In the genomic region with DNA sequence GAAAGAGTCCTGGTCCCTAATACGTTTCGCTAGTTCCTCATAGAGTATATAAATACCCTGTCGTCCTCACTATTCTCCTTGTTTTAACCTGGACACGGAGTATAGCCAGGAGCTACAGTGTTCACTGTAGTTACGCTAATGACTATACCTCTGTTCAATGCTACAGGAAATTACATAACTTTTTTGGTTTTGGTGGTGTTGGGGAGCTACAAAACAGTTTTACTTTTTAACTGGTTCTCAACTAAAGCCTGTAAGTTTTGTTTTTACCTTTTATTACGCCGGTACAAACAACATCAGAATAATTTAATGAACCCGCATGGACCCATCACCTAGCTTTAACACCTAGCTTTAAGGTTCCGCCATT, we compare ENCODE assay signal across 11 cellular contexts. TPM values are rescaled to one million over a fixed set of nuclear protein-coding genes. Genes with fewer than 3 reads are reported as not detected.
DNase-seq lines count a peak whose midpoint lies in the region; ATAC-seq and TF ChIP-seq lines count a peak whose summit lies in the region.
"Had no signal": no experiment of that assay in that cellular context is flagged by ENCODE, and none has a peak within 500 bp of the region (broad histone marks: within the 10 kb centered on the region; RNA-seq: fewer than 3 reads in every experiment).

No MANE protein-coding gene starts in this region.

- in situ Hi-C loops in GM13977 (cut with MboI; ENCODE audit: low pct_unique_long_range_greater_than_20kb, low sequenced_read_pairs, unreplicated experiment), result no loop called here

- no peak for TF ChIP-seq POLR2A in breast epithelium (IDR thresholded peaks at IDR 0.05)

- H3K36me3 Mint-ChIP-seq in MCF 10A (ENCODE audit: insufficient read depth, unreplicated experiment), result peaks cover 35% of the 10 kb centered on the region
- H3K36me3 Mint-ChIP-seq in chondrocyte (ENCODE audit: low read depth), result no peaks in the 10 kb centered on the region
- no peaks in the 10 kb centered on the region for H3K36me3 Mint-ChIP-seq in type B pancreatic cell

- H3K27me3 ChIP-seq in breast epithelium, result no peaks in the 10 kb centered on the region
- no peaks in the 10 kb centered on the region for H3K27me3 ChIP-seq in OCI-LY3 (ENCODE audit: low read depth, low read length)

- H3K4me2 ChIP-seq in OCI-LY3 (ENCODE audit: low read length), result peak overlapping the region; percentile 93

- peaks cover 0 to 9% of the 10 kb centered on the region in 2 donors for H3K4me1 ChIP-seq in breast epithelium
- peaks cover 14% of the 10 kb centered on the region for H3K4me1 ChIP-seq in OCI-LY3 (ENCODE audit: low read length)

- H3K4me1 Mint-ChIP-seq in MCF 10A (ENCODE audit: insufficient read depth, unreplicated experiment) (peaks cover 45% of the 10 kb centered on the region), chondrocyte (ENCODE audit: low read depth) (peaks cover 44% of the 10 kb centered on the region), type B pancreatic cell (ENCODE audit: unreplicated experiment) (peaks cover 32% of the 10 kb centered on the region)

- H3K27me3 Mint-ChIP-seq in MCF 10A (ENCODE audit: insufficient read depth, unreplicated experiment) (no peaks in the 10 kb centered on the region), chondrocyte (ENCODE audit: low read depth) (no peaks in the 10 kb centered on the region), type B pancreatic cell (no peaks in the 10 kb centered on the region)

- no TSS peak for BruUV-seq in MCF 10A (replicated peaks; lab: Mats Ljungman, UMichigan)

- H3K9me3 ChIP-seq in breast epithelium (no peaks in the 10 kb centered on the region), OCI-LY3 (ENCODE audit: insufficient read depth, low read length) (no peaks in the 10 kb centered on the region)

- POLR2A ChIA-PET in MCF 10A (lab: Yijun Ruan, JAX), result interaction anchor here (0.7 to 3.7 kb wide), 6 partner anchors 9 to 110 kb away, joined by 3 to 40 read pairs (median 5); partner anchors contain the start of gene RPL35A

- H3K4me3 ChIP-seq in breast epithelium, result peak overlapping the region in 1 of 3 donors; percentile 93
- H3K4me3 ChIP-seq in OCI-LY3 (ENCODE audit: low read length), result peak overlapping the region; percentile 85

- DNase-seq in MCF 10A (ENCODE audit: unreplicated experiment) (no peak), breast epithelium (ENCODE audit: low spot score in 2 of 2) (no peak), chondrocyte (ENCODE audit: low spot score) (no peak), type B pancreatic cell (ENCODE audit: extremely low spot score, unreplicated experiment) (no peak), NCI-H526 treated with DMSO at 0.1 percent for 48 hours (lab: John Stamatoyannopoulos, UW) (no peak), GM13977 (ENCODE audit: low spot score) (no peak)
- DNase-seq: C1 segment of cervical spinal cord; NCI-H187 treated with DMSO at 0.1 percent for 48 hours; NK-92 treated with Interleukin-12 subunit alpha and Interleukin-12 subunit beta, amount 100 ng/mL, for 24 hours had no signal

- H3K36me3 ChIP-seq in breast epithelium (no peaks in the 10 kb centered on the region), OCI-LY3 (replicated peaks; ENCODE audit: low read depth, low read length) (peaks cover 8% of the 10 kb centered on the region)

- H3K4me3 Mint-ChIP-seq in MCF 10A (ENCODE audit: unreplicated experiment) (peak overlapping the region; percentile 94), chondrocyte (ENCODE audit: unreplicated experiment) (peak overlapping the region; percentile 36), type B pancreatic cell (peak overlapping the region; percentile 97)

- no peak for TF ChIP-seq CTCF in MCF 10A (IDR thresholded peaks at IDR 0.05; ENCODE audit: unreplicated experiment)
- no peak for TF ChIP-seq CTCF in breast epithelium (IDR thresholded peaks at IDR 0.05)
- TF ChIP-seq CTCF in OCI-LY3 (IDR thresholded peaks at IDR 0.05; ENCODE audit: low read depth, low read length), result no peak
- TF ChIP-seq CTCF in chondrocyte (IDR thresholded peaks at IDR 0.05), result no peak
- TF ChIP-seq CTCF in type B pancreatic cell (conservative IDR thresholded peaks at IDR 0.05), result no peak
- no peak for TF ChIP-seq CTCF in GM13977 (IDR thresholded peaks at IDR 0.05; ENCODE audit: extremely low read depth, insufficient read depth, missing control alignments)

- H3K27ac ChIP-seq in breast epithelium, result peak overlapping the region in 1 of 2 donors; percentile 84
- H3K27ac ChIP-seq in OCI-LY3 (ENCODE audit: low read length), result no peak overlapping the region

- no peak for ATAC-seq in GM19455 (IDR thresholded peaks at IDR 0.05; ENCODE audit: unreplicated experiment)

- intact Hi-C loops in MCF 10A (cut with micrococcal nuclease) (no loop called here), breast epithelium (cut with DNase I; ENCODE audit: low total_unique reads) (no loop called here)

- H3K9ac ChIP-seq in OCI-LY3 (ENCODE audit: low read length), result 0 out of 2 replicates have a peak overlapping the region, but pooled peaks have one; percentile 65

- no peak overlapping the region for H2AFZ ChIP-seq in OCI-LY3 (ENCODE audit: low read depth, low read length)

- no peaks in the 10 kb centered on the region for H3K9me3 Mint-ChIP-seq in MCF 10A (ENCODE audit: unreplicated experiment)
- H3K9me3 Mint-ChIP-seq in chondrocyte (ENCODE audit: low read depth), result no peaks in the 10 kb centered on the region
- H3K9me3 Mint-ChIP-seq in type B pancreatic cell, result peaks cover 3% of the 10 kb centered on the region

- H4K20me1 ChIP-seq in OCI-LY3 (ENCODE audit: insufficient read depth, low read length), result no peaks in the 10 kb centered on the region

- CTCF ChIA-PET in MCF 10A (lab: Yijun Ruan, JAX), result interaction anchor here (0.6 kb wide), 3 partner anchors 10 to 56 kb away, joined by 3 to 5 read pairs (median 5); no protein-coding TSS in a partner anchor

- no peaks in the 10 kb centered on the region for H3K79me2 ChIP-seq in OCI-LY3 (ENCODE audit: low read length)

- H3K27ac Mint-ChIP-seq in MCF 10A (ENCODE audit: low read depth, unreplicated experiment), result no peak overlapping the region
- H3K27ac Mint-ChIP-seq in chondrocyte (ENCODE audit: unreplicated experiment), result no peak overlapping the region
- no peak overlapping the region for H3K27ac Mint-ChIP-seq in type B pancreatic cell

RNA-seq across cellular contexts. Expression of gene LMLN, which starts 1.5 kb away (rescaled TPM):
- total RNA-seq in MCF 10A (2022) (8.0 and 11.2 TPM in 2 replicates), breast epithelium (10 to 100 TPM in 1 of 3 donors, 1 to 10 TPM in 2; 3.9 to 12.0 (median 5.0) TPM), chondrocyte (7.0 to 11.4 TPM (median 7.7 TPM) in 3 replicates), type B pancreatic cell (ENCODE audit: low replicate concordance) (10.0 and 10.8 TPM in 2 replicates)

RNA-seq across cellular contexts. Expression of gene RPL35A, which starts 11.6 kb away (rescaled TPM):
- 1,642 and 1,967 TPM in 2 replicates for total RNA-seq in MCF 10A (2022)
- total RNA-seq in breast epithelium, result 100 to 1,000 TPM; 650 to 918 (median 888) TPM
- 657 to 708 TPM (median 675 TPM) in 3 replicates for total RNA-seq in chondrocyte
- 1,179 and 1,301 TPM in 2 replicates for total RNA-seq in type B pancreatic cell (ENCODE audit: low replicate concordance)

Comparison
In these comparisons a context has a peak if more than half of its experiments do, and no peak if none do; other contexts are left out.
1. H3K4me3 Mint-ChIP-seq: peak in every context shown above with its lines; median percentile 97 in type B pancreatic cell; 94 in MCF 10A; 36 in chondrocyte.